9 cellular contexts compared by ENCODE assay signal in the genomic region with DNA sequence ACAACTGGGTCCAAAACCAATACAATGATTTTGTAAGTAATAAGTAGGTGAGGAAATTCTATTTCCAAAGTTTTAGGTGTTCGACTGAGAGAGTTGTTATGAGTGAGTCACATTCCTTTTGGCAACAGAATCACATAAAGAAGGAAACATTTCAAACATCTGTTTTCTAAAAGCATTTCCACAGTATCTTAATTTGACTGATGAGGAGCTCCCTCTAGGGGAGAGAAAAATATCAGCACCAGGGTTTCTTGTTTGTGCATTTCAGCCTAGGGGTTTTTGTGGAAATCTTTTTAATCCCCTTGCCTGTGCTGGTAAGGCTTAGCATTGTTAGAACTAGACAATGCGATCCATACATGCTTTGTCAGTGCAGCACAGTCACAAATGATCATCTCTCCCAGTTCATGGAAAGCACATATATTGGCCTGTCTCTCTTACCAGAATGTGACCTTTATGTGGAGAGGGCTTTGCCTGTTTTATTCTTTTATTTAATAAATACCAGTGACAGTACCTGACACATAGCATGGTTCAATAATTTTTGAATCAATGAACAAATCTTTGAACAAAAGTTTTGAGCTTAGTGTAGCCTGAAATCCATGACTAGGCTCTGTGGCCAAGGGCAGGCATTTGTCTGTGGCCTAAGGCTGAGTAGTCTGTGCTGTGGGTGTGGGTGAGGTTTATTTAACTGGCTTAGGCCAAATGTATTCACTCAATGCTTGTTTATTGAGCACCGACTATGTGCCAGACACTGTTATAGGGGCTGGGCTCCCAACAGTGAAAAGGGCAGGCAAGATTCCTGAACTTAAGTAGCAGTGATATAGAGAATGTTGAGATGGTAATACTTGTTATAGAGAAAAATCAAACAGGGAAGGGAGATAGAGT. TPM values are rescaled to one million over a fixed set of nuclear protein-coding genes. Genes with fewer than 3 reads are reported as not detected.
A peak's percentile ranks its signal among the peaks of the same experiment; 100 is the strongest.
DNase-seq lines count a peak whose midpoint lies in the region; ATAC-seq and TF ChIP-seq lines count a peak whose summit lies in the region.
"Had no signal": no experiment of that assay in that cellular context is flagged by ENCODE, and none has a peak within 500 bp of the region (broad histone marks: within the 10 kb centered on the region; RNA-seq: fewer than 3 reads in every experiment).

No MANE protein-coding gene starts in this region.

- ATAC-seq in stimulated activated effector memory CD8-positive, alpha-beta T cell treated with anti-CD3 and anti-CD28 coated beads, Interleukin-12 subunit alpha, Interleukin-12 subunit beta, amount 100 ng/mL, for 72 hours: peak; percentile 52
- no peak for ATAC-seq in GM21717 (IDR thresholded peaks at IDR 0.05; ENCODE audit: unreplicated experiment)

- no peak overlapping the region for H3K4me3 Mint-ChIP-seq in stimulated activated effector memory CD8-positive, alpha-beta T cell treated with anti-CD3 and anti-CD28 coated beads, Interleukin-12 subunit alpha, Interleukin-12 subunit beta, amount 100 ng/mL, for 72 hours
- H3K4me3 Mint-ChIP-seq: activated B cell treated with CpG ODN at 0.5 μM for 24 hours had no signal

- peaks cover 16% of the 10 kb centered on the region for H3K4me1 Mint-ChIP-seq in stimulated activated effector memory CD8-positive, alpha-beta T cell treated with anti-CD3 and anti-CD28 coated beads, Interleukin-12 subunit alpha, Interleukin-12 subunit beta, amount 100 ng/mL, for 72 hours
- H3K4me1 Mint-ChIP-seq: activated B cell treated with CpG ODN at 0.5 μM for 24 hours had no signal

- DNase-seq in NCI-H460 (ENCODE audit: extremely low read depth, low read depth) (peak; percentile 24), amniotic stem cell (lab: John Stamatoyannopoulos, UW) (peak; percentile 51), iPS-NIHi11 (ENCODE audit: low spot score) (peak; percentile 43), NCI-H187 treated with DMSO at 0.1 percent for 48 hours (lab: John Stamatoyannopoulos, UW) (no peak)
- peak in 1 of 2 donors; percentile 28 for DNase-seq in stimulated activated effector memory CD8-positive, alpha-beta T cell treated with anti-CD3 and anti-CD28 coated beads, Interleukin-12 subunit alpha, Interleukin-12 subunit beta, amount 100 ng/mL, for 72 hours (ENCODE audit: low spot score in 2 of 2)
- DNase-seq: activated B cell treated with CpG ODN at 0.5 μM for 24 hours had no signal

- TF ChIP-seq CTCF in C4-2B (conservative IDR thresholded peaks at IDR 0.05): peak; percentile 85
- peak; percentile 79 for TF ChIP-seq CTCF in GM12873 (IDR thresholded peaks at IDR 0.05; ENCODE audit: insufficient read depth, low read depth, low read length, missing control alignments)

- no peak overlapping the region for H3K27ac ChIP-seq in C4-2B

- no peaks in the 10 kb centered on the region for H3K9me3 Mint-ChIP-seq in stimulated activated effector memory CD8-positive, alpha-beta T cell treated with anti-CD3 and anti-CD28 coated beads, Interleukin-12 subunit alpha, Interleukin-12 subunit beta, amount 100 ng/mL, for 72 hours
- H3K9me3 Mint-ChIP-seq: activated B cell treated with CpG ODN at 0.5 μM for 24 hours had no signal

- H3K27ac Mint-ChIP-seq in stimulated activated effector memory CD8-positive, alpha-beta T cell treated with anti-CD3 and anti-CD28 coated beads, Interleukin-12 subunit alpha, Interleukin-12 subunit beta, amount 100 ng/mL, for 72 hours: peak overlapping the region; percentile 30
- H3K27ac Mint-ChIP-seq: activated B cell treated with CpG ODN at 0.5 μM for 24 hours had no signal

- H3K36me3 Mint-ChIP-seq in stimulated activated effector memory CD8-positive, alpha-beta T cell treated with anti-CD3 and anti-CD28 coated beads, Interleukin-12 subunit alpha, Interleukin-12 subunit beta, amount 100 ng/mL, for 72 hours: no peaks in the 10 kb centered on the region

RNA-seq across cellular contexts. Expression of a gene that starts 21.1 kb away (rescaled TPM):
- not detected in 2 replicates for total RNA-seq in NCI-H460 (2014; rRNA removed; shearing (Covaris generic))
- polyA plus RNA-seq in NCI-H460 (2014; cell fraction: nucleus; rRNA removed): not detected in 2 replicates
- total RNA-seq: activated B cell treated with CpG ODN at 0.5 μM for 24 hours had no signal
